In the genomic region with DNA sequence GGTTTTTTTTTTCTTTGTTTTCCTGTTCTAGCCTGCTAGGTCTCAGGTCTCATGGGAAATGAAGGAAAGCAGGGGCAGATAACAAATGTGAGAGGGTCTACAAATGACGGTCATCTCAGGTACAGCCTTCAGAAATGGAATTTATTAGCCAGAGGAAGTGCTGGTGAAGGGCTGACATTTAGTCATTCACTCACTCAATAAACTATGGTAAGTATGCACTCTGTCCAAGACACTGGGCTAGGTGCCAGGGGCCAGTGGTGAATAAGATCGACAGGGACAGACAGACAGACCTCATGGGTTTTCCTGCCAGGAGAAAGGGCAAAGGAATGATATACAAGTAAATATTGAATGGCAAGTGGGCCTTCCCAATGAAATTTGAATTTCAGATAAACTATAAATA, we compare ENCODE assay signal across 11 cellular contexts. TPM values are rescaled to one million over a fixed set of nuclear protein-coding genes. Genes with fewer than 3 reads are reported as not detected.
DNase-seq lines count a peak whose midpoint lies in the region; ATAC-seq and TF ChIP-seq lines count a peak whose summit lies in the region.
"Had no signal": no experiment of that assay in that cellular context is flagged by ENCODE, and none has a peak within 500 bp of the region (broad histone marks: within the 10 kb centered on the region; RNA-seq: fewer than 3 reads in every experiment).

No MANE protein-coding gene starts in this region.

- H3K27me3 ChIP-seq in A673 (replicated peaks; ENCODE audit: insufficient read depth, low read depth, low read length, poor library complexity) (no peaks in the 10 kb centered on the region), body of pancreas (no peaks in the 10 kb centered on the region)
- H3K27me3 ChIP-seq: BLaER1 treated with 17β-estradiol and CSF1 and Interleukin-3, amounts not matched to agents 10 nM and 100 nM; sigmoid colon had no signal

- H3K36me3 ChIP-seq in A673 (ENCODE audit: insufficient read depth, low read length, poor library complexity, severe bottlenecking), result no peaks in the 10 kb centered on the region
- H3K36me3 ChIP-seq in body of pancreas (replicated peaks in 1 of 2; ENCODE audit: insufficient read depth in 1 of 2, low read depth in 2 of 2), result no peaks in the 10 kb centered on the region
- H3K36me3 ChIP-seq: BLaER1 treated with 17β-estradiol and CSF1 and Interleukin-3, amounts not matched to agents 10 nM and 100 nM; sigmoid colon had no signal

- no peak for TF ChIP-seq CTCF in A673 (conservative IDR thresholded peaks at IDR 0.05; ENCODE audit: low read depth, low read length)
- TF ChIP-seq CTCF in body of pancreas (IDR thresholded peaks at IDR 0.05), result no peak

- no peak overlapping the region for H3K4me3 ChIP-seq in A673 (ENCODE audit: low read depth, low read length, poor library complexity, severe bottlenecking)
- H3K4me3 ChIP-seq in body of pancreas, result no peak overlapping the region
- H3K4me3 ChIP-seq: BLaER1 treated with 17β-estradiol and CSF1 and Interleukin-3, amounts not matched to agents 10 nM and 100 nM; sigmoid colon had no signal

- TF ChIP-seq POLR2A in body of pancreas (IDR thresholded peaks at IDR 0.05), result no peak

- no peaks in the 10 kb centered on the region for H3K4me1 Mint-ChIP-seq in stimulated activated memory B cell treated with anti-CD40 and anti-IgM and Interleukin-4, amounts not matched to agents 10 μg/mL and 1 μg/mL and 100 μg/mL, for 72 hours

- peak; percentile 59 for DNase-seq in A673 (ENCODE audit: low spot score)
- peak; percentile 98 for DNase-seq in LHCN-M2 (ENCODE audit: low read depth)
- peak in 3 of 4 donors; percentile 12 to 24 (median 23) for DNase-seq in body of pancreas
- DNase-seq in kidney glomerular epithelial cell (lab: John Stamatoyannopoulos, UW), result peak; percentile 52
- DNase-seq in activated effector memory CD4-positive, alpha-beta T cell treated with Interleukin-2 at 50 U/mL for 16 hours, result no peak
- DNase-seq: sigmoid colon had no signal

- H3K4me1 ChIP-seq in A673 (ENCODE audit: insufficient read depth, low read length, poor library complexity, severe bottlenecking), result peaks cover 78% of the 10 kb centered on the region
- H3K4me1 ChIP-seq in body of pancreas, result peaks cover 21% of the 10 kb centered on the region
- H3K4me1 ChIP-seq: sigmoid colon had no signal

- intact Hi-C loops in A673 (cut with micrococcal nuclease; ENCODE audit: unreplicated experiment), result no loop called here
- intact Hi-C loops in body of pancreas (cut with DNase I), result no loop called here

- CTCF ChIA-PET in A673 (lab: Charles Lee), result no interaction called here

- BruUV-seq in A673 (replicated peaks; lab: Mats Ljungman, UMichigan), result TSS peak; percentile 68

- no peak overlapping the region for H3K4me3 Mint-ChIP-seq in stimulated activated memory B cell treated with anti-CD40 and anti-IgM and Interleukin-4, amounts not matched to agents 10 μg/mL and 1 μg/mL and 100 μg/mL, for 72 hours
- H3K4me3 Mint-ChIP-seq: T-helper 2 cell treated with Interferon-gamma antibody and Interleukin-4, amounts not matched to agents 5 μg/mL and 100 μg/mL, for 36 hours had no signal

- no peak for ATAC-seq in body of pancreas
- ATAC-seq in HG02571 (IDR thresholded peaks at IDR 0.05; ENCODE audit: unreplicated experiment), result no peak
- no peak for ATAC-seq in stimulated activated memory B cell treated with anti-CD40 and anti-IgM and Interleukin-4, amounts not matched to agents 10 μg/mL and 1 μg/mL and 100 μg/mL, for 72 hours
- no peak for ATAC-seq in GM21515 (IDR thresholded peaks at IDR 0.05; ENCODE audit: unreplicated experiment)

- WGBS in body of pancreas, 2 donors, result 12 to 24% methylated on average over 2 of the region's 2 CpGs

- no peak overlapping the region for H3K27ac Mint-ChIP-seq in stimulated activated memory B cell treated with anti-CD40 and anti-IgM and Interleukin-4, amounts not matched to agents 10 μg/mL and 1 μg/mL and 100 μg/mL, for 72 hours
- H3K27ac Mint-ChIP-seq: T-helper 2 cell treated with Interferon-gamma antibody and Interleukin-4, amounts not matched to agents 5 μg/mL and 100 μg/mL, for 36 hours had no signal

- H3K36me3 Mint-ChIP-seq in stimulated activated memory B cell treated with anti-CD40 and anti-IgM and Interleukin-4, amounts not matched to agents 10 μg/mL and 1 μg/mL and 100 μg/mL, for 72 hours, result no peaks in the 10 kb centered on the region

- H3K9me3 ChIP-seq in A673 (ENCODE audit: low read depth, low read length, poor library complexity, severe bottlenecking) (no peaks in the 10 kb centered on the region), body of pancreas (no peaks in the 10 kb centered on the region)
- H3K9me3 ChIP-seq: BLaER1 treated with 17β-estradiol and CSF1 and Interleukin-3, amounts not matched to agents 10 nM and 100 nM; sigmoid colon had no signal

- peaks cover 24% of the 10 kb centered on the region for H3K27me3 Mint-ChIP-seq in stimulated activated memory B cell treated with anti-CD40 and anti-IgM and Interleukin-4, amounts not matched to agents 10 μg/mL and 1 μg/mL and 100 μg/mL, for 72 hours

- POLR2A ChIA-PET in A673 (lab: Charles Lee; ENCODE audit: low non-redundant PET), result no interaction called here

- no peaks in the 10 kb centered on the region for H3K9me3 Mint-ChIP-seq in stimulated activated memory B cell treated with anti-CD40 and anti-IgM and Interleukin-4, amounts not matched to agents 10 μg/mL and 1 μg/mL and 100 μg/mL, for 72 hours
- H3K9me3 Mint-ChIP-seq: T-helper 2 cell treated with Interferon-gamma antibody and Interleukin-4, amounts not matched to agents 5 μg/mL and 100 μg/mL, for 36 hours had no signal

- H3K27ac ChIP-seq in A673 (ENCODE audit: low read depth, low read length, poor library complexity, severe bottlenecking) (peak overlapping the region; percentile 98), body of pancreas (peak overlapping the region in 1 of 4 donors; percentile 52)
- H3K27ac ChIP-seq: BLaER1 treated with 17β-estradiol and CSF1 and Interleukin-3, amounts not matched to agents 10 nM and 100 nM; sigmoid colon had no signal

RNA-seq across cellular contexts. Expression of gene PDE6A, which starts 6.3 kb away (rescaled TPM):
- 0.39 and 0.49 TPM in 2 replicates for total RNA-seq in A673 (2021)
- total RNA-seq in LHCN-M2 (2014; rRNA removed), result 0.58 and 1.1 TPM in 2 replicates
- 0.83 TPM for polyA plus RNA-seq in LHCN-M2 (2012)
- total RNA-seq in body of pancreas, result not detected
- total RNA-seq: sigmoid colon had no signal

RNA-seq across cellular contexts. Expression of gene SLC26A2, which starts 22.3 kb away (rescaled TPM):
- total RNA-seq in A673 (2021) (83.0 and 96.6 TPM in 2 replicates), LHCN-M2 (2014; rRNA removed) (36.2 and 36.3 TPM in 2 replicates), body of pancreas (1 to 10 TPM; 2.3 to 6.5 TPM)
- polyA plus RNA-seq in LHCN-M2 (2012), result 8.1 TPM
